Comparison of ENCODE assay signal across 9 cellular contexts in genomic region chr6:159819932-159820640, GRCh38. TPM values are rescaled to one million over a fixed set of nuclear protein-coding genes. Genes with fewer than 3 reads are reported as not detected.
DNase-seq lines count a peak whose midpoint lies in the region; ATAC-seq and TF ChIP-seq lines count a peak whose summit lies in the region.
"Had no signal": no experiment of that assay in that cellular context is flagged by ENCODE, and none has a peak within 500 bp of the region (broad histone marks: within the 10 kb centered on the region; RNA-seq: fewer than 3 reads in every experiment).

No MANE protein-coding gene starts in this region.

- peak overlapping the region; percentile 37 for H2AFZ ChIP-seq in neural progenitor cell (replicated peaks)

- H3K9me3 ChIP-seq in neural progenitor cell (ENCODE audit: low read depth), result no peaks in the 10 kb centered on the region

- no peaks in the 10 kb centered on the region for H3K4me1 ChIP-seq in neural progenitor cell

- no peak overlapping the region for H3K4me3 Mint-ChIP-seq in neural progenitor cell

- ATAC-seq in GM18867 (IDR thresholded peaks at IDR 0.05; ENCODE audit: unreplicated experiment) (no peak), HG02938 (IDR thresholded peaks at IDR 0.05; ENCODE audit: unreplicated experiment) (no peak), GM21825 (IDR thresholded peaks at IDR 0.05; ENCODE audit: unreplicated experiment) (no peak)

- H3F3A ChIP-seq in neural progenitor cell (ENCODE audit: low read depth), result no peaks in the 10 kb centered on the region

- H3K27me3 ChIP-seq in GM06990 (replicated peaks; ENCODE audit: control insufficient read depth, insufficient read depth, low read length) (no peaks in the 10 kb centered on the region), neural progenitor cell (no peaks in the 10 kb centered on the region)

- H3K4me2 ChIP-seq in neural progenitor cell, result no peak overlapping the region

- no peaks in the 10 kb centered on the region for H3K36me3 Mint-ChIP-seq in neural progenitor cell
- H3K36me3 Mint-ChIP-seq: brain had no signal

- H3K27me3 Mint-ChIP-seq in neural progenitor cell (ENCODE audit: insufficient read depth, low read depth), result peaks cover 7% of the 10 kb centered on the region

- no peaks in the 10 kb centered on the region for H3K79me2 ChIP-seq in neural progenitor cell (ENCODE audit: low read depth)

- H3K9ac ChIP-seq in neural progenitor cell, result no peak overlapping the region

- TF ChIP-seq CTCF in GM06990 (IDR thresholded peaks at IDR 0.05; ENCODE audit: insufficient read depth, low read length, poor library complexity, severe bottlenecking) (no peak), neural progenitor cell (IDR thresholded peaks at IDR 0.05) (no peak)

- no peaks in the 10 kb centered on the region for H3K9me3 Mint-ChIP-seq in neural progenitor cell

- H3K36me3 ChIP-seq in GM06990 (ENCODE audit: control insufficient read depth, insufficient read depth, low read length), result no peaks in the 10 kb centered on the region
- no peaks in the 10 kb centered on the region for H3K36me3 ChIP-seq in neural progenitor cell

- H4K20me1 ChIP-seq in neural progenitor cell (ENCODE audit: low read depth), result no peaks in the 10 kb centered on the region

- peak overlapping the region; percentile 93 for H3K27ac Mint-ChIP-seq in neural progenitor cell

- H3K4me3 ChIP-seq in GM06990 (replicated peaks; ENCODE audit: low read depth, low read length) (no peak overlapping the region), neural progenitor cell (no peak overlapping the region)
- H3K4me3 ChIP-seq in Jurkat, Clone E6-1 (ENCODE audit: low read length), result peak overlapping the region; percentile 52

- peaks cover 20% of the 10 kb centered on the region for H3K4me1 Mint-ChIP-seq in neural progenitor cell

- H3K27ac ChIP-seq in neural progenitor cell, result no peak overlapping the region

- DNase-seq in GM06990 (ENCODE audit: extremely low read depth, insufficient read length), result peak; percentile 43
- DNase-seq in Jurkat, Clone E6-1 (ENCODE audit: low read depth, low spot score), result peak; percentile 99
- peak; percentile 29 for DNase-seq in activated T-cell treated with anti-CD3 and anti-CD28 coated beads, Interleukin-2, amount 50 U/mL, for 1 hour
- peak; percentile 11 for DNase-seq in neural progenitor cell (ENCODE audit: low spot score)
- no peak for DNase-seq in NCI-H1092 (lab: John Stamatoyannopoulos, UW)

RNA-seq across cellular contexts. Expression of gene PNLDC1, which starts 20.0 kb away (rescaled TPM):
- polyA plus RNA-seq in Jurkat, Clone E6-1 (2012; ENCODE audit: insufficient read depth, insufficient read length), result 1.3 TPM
- total RNA-seq in neural progenitor cell (ENCODE audit: low replicate concordance), result 0.06 TPM in 1 of 2 replicates, not detected in the other

RNA-seq across cellular contexts. Expression of gene MRPL18, which starts 29.8 kb away (rescaled TPM):
- polyA plus RNA-seq in Jurkat, Clone E6-1 (2012; ENCODE audit: insufficient read depth, insufficient read length), result 197 TPM
- 64.5 and 69.1 TPM in 2 replicates for total RNA-seq in neural progenitor cell (ENCODE audit: low replicate concordance)

RNA-seq across cellular contexts. Expression of gene TCP1, which starts 30.7 kb away (rescaled TPM):
- polyA plus RNA-seq in Jurkat, Clone E6-1 (2012; ENCODE audit: insufficient read depth, insufficient read length), result 677 TPM
- total RNA-seq in neural progenitor cell (ENCODE audit: low replicate concordance), result 264 and 334 TPM in 2 replicates

RNA-seq across cellular contexts. Expression of gene ACAT2, which starts 58.2 kb away (rescaled TPM):
- 141 TPM for polyA plus RNA-seq in Jurkat, Clone E6-1 (2012; ENCODE audit: insufficient read depth, insufficient read length)
- total RNA-seq in neural progenitor cell (ENCODE audit: low replicate concordance), result 92.5 and 101 TPM in 2 replicates
